ENCODE assay signal across 28 cellular contexts in genomic region chr7:157735826-157736225, GRCh38.
"Had no signal": no experiment of that assay in that cellular context is flagged by ENCODE, and none has a peak within 500 bp of the region (broad histone marks: within the 10 kb centered on the region; RNA-seq: fewer than 3 reads in every experiment).

No MANE protein-coding gene starts in this region.

- H3K27ac ChIP-seq: stomach, suprapubic skin, testis, thoracic aorta, thyroid gland, tibial artery, tibial nerve, transverse colon, upper lobe of left lung, upper lobe of right lung, uterus, vagina had no signal

- H3K4me3 Mint-ChIP-seq: stimulated activated effector memory CD8-positive, alpha-beta T cell treated with anti-CD3 and anti-CD28 coated beads, Interleukin-12 subunit alpha, Interleukin-12 subunit beta, amount 100 ng/mL, for 72 hours; stimulated activated memory B cell treated with anti-CD40 and anti-IgM and Interleukin-4, amounts not matched to agents 10 μg/mL and 1 μg/mL and 100 μg/mL, for 72 hours; stimulated activated naive B cell treated with anti-CD40 and anti-IgM and Interleukin-4, amounts not matched to agents 10 μg/mL and 1 μg/mL and 100 μg/mL, for 72 hours; stimulated activated naive CD8-positive, alpha-beta T cell treated with anti-CD3 and anti-CD28 coated beads, Interleukin-15, amount 100 ng/mL, for 72 hours; stimulated activated naive CD8-positive, alpha-beta T cell treated with anti-CD3 and anti-CD28 coated beads, Interleukin-15, Interleukin-2, amounts not matched to agents 100 ng/mL and 50 ng/mL, for 24 hours; type B pancreatic cell had no signal

- DNase-seq: stimulated activated CD4-positive, alpha-beta T cell treated with anti-CD3 and anti-CD28 coated beads, Interleukin-2, amount 100 ng/mL, for 48 hours; stimulated activated CD4-positive, alpha-beta T cell treated with anti-CD3 and anti-CD28 coated beads, Interleukin-4, amount 100 ng/mL, for 1 hour; stimulated activated CD4-positive, alpha-beta T cell treated with anti-CD3 and anti-CD28 coated beads, Interleukin-4, amount 100 ng/mL, for 24 hours; stimulated activated CD4-positive, alpha-beta T cell treated with anti-CD3 and anti-CD28 coated beads, Interleukin-4, amount 100 ng/mL, for 4 hours; stimulated activated CD8-positive, alpha-beta memory T cell treated with anti-CD3 and anti-CD28 coated beads, Interleukin-4, amount 100 ng/mL, for 48 hours; stimulated activated naive B cell treated with anti-CD40 and anti-IgM and Interleukin-4, amounts not matched to agents 10 μg/mL and 1 μg/mL and 100 μg/mL, for 72 hours; stimulated activated naive CD4-positive, alpha-beta T cell; stimulated activated naive CD4-positive, alpha-beta T cell treated with Interleukin-2 at 50 U/mL for 16 hours; stimulated activated naive CD8-positive, alpha-beta T cell treated with anti-CD3 and anti-CD28 coated beads, Interleukin-15, amount 100 ng/mL, for 72 hours; stimulated activated naive CD8-positive, alpha-beta T cell treated with anti-CD3 and anti-CD28 coated beads, Interleukin-15, Interleukin-2, amounts not matched to agents 100 U/mL and 50 U/mL, for 24 hours; stomach; substantia nigra; testis; thyroid gland; tibial artery; transverse colon; trophoblast cell; upper lobe of left lung; upper lobe of right lung; uterus had no signal

- H3K27me3 ChIP-seq: testis, thyroid gland, tibial nerve, transverse colon, upper lobe of left lung, uterus, vagina had no signal

- H3K4me1 ChIP-seq: stomach, suprapubic skin, testis, thyroid gland, transverse colon, upper lobe of left lung, upper lobe of right lung, uterus, vagina had no signal

- H3K9me3 Mint-ChIP-seq: stimulated activated effector memory CD8-positive, alpha-beta T cell treated with anti-CD3 and anti-CD28 coated beads, Interleukin-12 subunit alpha, Interleukin-12 subunit beta, amount 100 ng/mL, for 72 hours; stimulated activated naive CD8-positive, alpha-beta T cell treated with anti-CD3 and anti-CD28 coated beads, Interleukin-15, amount 100 ng/mL, for 72 hours; stimulated activated naive CD8-positive, alpha-beta T cell treated with anti-CD3 and anti-CD28 coated beads, Interleukin-15, Interleukin-2, amounts not matched to agents 100 ng/mL and 50 ng/mL, for 24 hours; type B pancreatic cell had no signal

- H3K4me1 Mint-ChIP-seq: stimulated activated effector memory CD8-positive, alpha-beta T cell treated with anti-CD3 and anti-CD28 coated beads, Interleukin-12 subunit alpha, Interleukin-12 subunit beta, amount 100 ng/mL, for 72 hours; stimulated activated memory B cell treated with anti-CD40 and anti-IgM and Interleukin-4, amounts not matched to agents 10 μg/mL and 1 μg/mL and 100 μg/mL, for 72 hours had no signal

- ATAC-seq: stimulated activated effector memory CD8-positive, alpha-beta T cell treated with anti-CD3 and anti-CD28 coated beads, Interleukin-12 subunit alpha, Interleukin-12 subunit beta, amount 100 ng/mL, for 72 hours; stimulated activated memory B cell treated with anti-CD40 and anti-IgM and Interleukin-4, amounts not matched to agents 10 μg/mL and 1 μg/mL and 100 μg/mL, for 72 hours; stimulated activated naive B cell treated with anti-CD40 and anti-IgM and Interleukin-4, amounts not matched to agents 10 μg/mL and 1 μg/mL and 100 μg/mL, for 72 hours; stimulated activated naive CD8-positive, alpha-beta T cell treated with anti-CD3 and anti-CD28 coated beads, Interleukin-15, amount 100 ng/mL, for 72 hours; stimulated activated naive CD8-positive, alpha-beta T cell treated with anti-CD3 and anti-CD28 coated beads, Interleukin-15, Interleukin-2, amounts not matched to agents 100 U/mL and 50 U/mL, for 24 hours; upper lobe of right lung had no signal

- H3K36me3 Mint-ChIP-seq: stimulated activated effector memory CD8-positive, alpha-beta T cell treated with anti-CD3 and anti-CD28 coated beads, Interleukin-12 subunit alpha, Interleukin-12 subunit beta, amount 100 ng/mL, for 72 hours; stimulated activated memory B cell treated with anti-CD40 and anti-IgM and Interleukin-4, amounts not matched to agents 10 μg/mL and 1 μg/mL and 100 μg/mL, for 72 hours; stimulated activated naive B cell treated with anti-CD40 and anti-IgM and Interleukin-4, amounts not matched to agents 10 μg/mL and 1 μg/mL and 100 μg/mL, for 72 hours; type B pancreatic cell had no signal

- H3K4me3 ChIP-seq: stomach, suprapubic skin, testis, thoracic aorta, thyroid gland, tibial artery, tibial nerve, transverse colon, upper lobe of left lung, upper lobe of right lung, uterus, vagina had no signal

- H3K9me3 ChIP-seq: stomach, suprapubic skin, testis, thoracic aorta, thyroid gland, tibial artery, tibial nerve, transverse colon, upper lobe of left lung, upper lobe of right lung, uterus, vagina had no signal

- H3K27ac Mint-ChIP-seq: stimulated activated effector memory CD8-positive, alpha-beta T cell treated with anti-CD3 and anti-CD28 coated beads, Interleukin-12 subunit alpha, Interleukin-12 subunit beta, amount 100 ng/mL, for 72 hours; stimulated activated memory B cell treated with anti-CD40 and anti-IgM and Interleukin-4, amounts not matched to agents 10 μg/mL and 1 μg/mL and 100 μg/mL, for 72 hours; stimulated activated naive B cell treated with anti-CD40 and anti-IgM and Interleukin-4, amounts not matched to agents 10 μg/mL and 1 μg/mL and 100 μg/mL, for 72 hours; stimulated activated naive CD8-positive, alpha-beta T cell treated with anti-CD3 and anti-CD28 coated beads, Interleukin-15, amount 100 ng/mL, for 72 hours; stimulated activated naive CD8-positive, alpha-beta T cell treated with anti-CD3 and anti-CD28 coated beads, Interleukin-15, Interleukin-2, amounts not matched to agents 100 ng/mL and 50 ng/mL, for 24 hours; type B pancreatic cell had no signal

- H3K27me3 Mint-ChIP-seq: stimulated activated memory B cell treated with anti-CD40 and anti-IgM and Interleukin-4, amounts not matched to agents 10 μg/mL and 1 μg/mL and 100 μg/mL, for 72 hours had no signal

- H3K36me3 ChIP-seq: stomach, suprapubic skin, thoracic aorta, thyroid gland, tibial artery, tibial nerve, transverse colon, upper lobe of left lung, upper lobe of right lung, uterus, vagina had no signal
